ENCODE assay signal across 16 cellular contexts in the genomic region with DNA sequence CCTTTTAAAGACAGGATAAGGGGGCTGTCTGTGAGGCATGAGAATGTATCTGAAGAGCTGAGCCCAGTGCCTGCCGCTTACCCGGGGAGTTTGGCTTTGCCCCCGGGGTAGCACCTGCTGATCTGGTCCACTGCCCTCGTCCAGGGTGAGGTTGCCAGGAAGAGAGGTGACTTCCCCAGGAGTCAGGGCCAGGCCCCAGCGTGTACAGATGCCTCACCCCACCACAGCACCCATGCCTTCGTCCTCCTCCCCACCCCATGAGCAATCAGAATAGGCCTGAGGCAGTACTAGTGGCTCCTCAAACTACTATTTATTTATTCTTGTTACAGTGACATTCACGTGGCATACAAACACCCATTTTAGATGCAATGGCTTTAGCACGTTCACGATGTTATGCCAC. TPM values are rescaled to one million over a fixed set of nuclear protein-coding genes. Genes with fewer than 3 reads are reported as not detected.
DNase-seq lines count a peak whose midpoint lies in the region; ATAC-seq and TF ChIP-seq lines count a peak whose summit lies in the region.
"Had no signal": no experiment of that assay in that cellular context is flagged by ENCODE, and none has a peak within 500 bp of the region (broad histone marks: within the 10 kb centered on the region; RNA-seq: fewer than 3 reads in every experiment).

No MANE protein-coding gene starts in this region.

- POLR2A ChIA-PET in RWPE1 (lab: Yijun Ruan, JAX; ENCODE audit: low non-redundant PET) = no interaction called here

- no peaks in the 10 kb centered on the region for H3K36me3 Mint-ChIP-seq in neural crest cell (ENCODE audit: low read depth)

- TF ChIP-seq CTCF in RWPE1 (conservative IDR thresholded peaks at IDR 0.05; ENCODE audit: low read depth) (no peak), epithelial cell of esophagus (IDR thresholded peaks at IDR 0.05; ENCODE audit: insufficient read depth, low read depth, low read length, missing control alignments) (no peak), neural crest cell (conservative IDR thresholded peaks at IDR 0.05) (no peak)

- no peak overlapping the region for H3K27ac ChIP-seq in RWPE1
- H3K27ac ChIP-seq: A549, SJSA1 had no signal

- H3K27ac Mint-ChIP-seq in neural crest cell (ENCODE audit: unreplicated experiment) = peak overlapping the region; percentile 37

- ATAC-seq in GM19328 (IDR thresholded peaks at IDR 0.05; ENCODE audit: unreplicated experiment) = no peak
- ATAC-seq: A549, Panc1, Right ventricle myocardium inferior had no signal

- no peak overlapping the region for H3K4me3 ChIP-seq in epithelial cell of esophagus (ENCODE audit: low read length)
- H3K4me3 ChIP-seq: A549, SJSA1 had no signal

- H3K27me3 Mint-ChIP-seq in neural crest cell (ENCODE audit: low read depth) = no peaks in the 10 kb centered on the region

- peak; percentile 60 for DNase-seq in HPDE6-E6E7 (ENCODE audit: extremely low spot score)
- peak; percentile 79 for DNase-seq in RWPE1 (ENCODE audit: low spot score)
- peak; percentile 78 for DNase-seq in epithelial cell of esophagus (ENCODE audit: low read depth)
- no peak for DNase-seq in neural crest cell (ENCODE audit: low read depth, low spot score)
- DNase-seq in dermis blood vessel endothelial cell = no peak
- no peak for DNase-seq in stimulated activated CD4-positive, alpha-beta T cell treated with anti-CD3 and anti-CD28 coated beads, Interleukin-2, amount 100 ng/mL, for 48 hours
- DNase-seq: BE2C, IMR-90, NCI-H1417, NCI-H187 treated with DMSO at 0.1 percent for 48 hours, NCI-H69 had no signal

- no peak overlapping the region for H3K4me3 Mint-ChIP-seq in neural crest cell

- no peaks in the 10 kb centered on the region for H3K9me3 Mint-ChIP-seq in neural crest cell

- CTCF ChIA-PET in RWPE1 (lab: Yijun Ruan, JAX) = no interaction called here

- H3K4me1 Mint-ChIP-seq in neural crest cell = no peaks in the 10 kb centered on the region

RNA-seq across cellular contexts. Expression of a gene that starts 15.7 kb away (rescaled TPM):
- total RNA-seq in neural crest cell (118 and 122 TPM in 2 replicates), dermis blood vessel endothelial cell (15.3 and 26.4 TPM in 2 replicates)

RNA-seq across cellular contexts. Expression of a gene that starts 44.8 kb away (rescaled TPM):
- total RNA-seq in neural crest cell (72.3 and 77.9 TPM in 2 replicates), dermis blood vessel endothelial cell (15.3 and 19.1 TPM in 2 replicates)

Comparison
In these comparisons a context has a peak if more than half of its experiments do, and no peak if none do; other contexts are left out.
1. DNase-seq: peak in HPDE6-E6E7 (single experiment), RWPE1 (single experiment) and epithelial cell of esophagus (single experiment); none in neural crest cell (single experiment), dermis blood vessel endothelial cell (single experiment) and stimulated activated CD4-positive, alpha-beta T cell treated with anti-CD3 and anti-CD28 coated beads, Interleukin-2, amount 100 ng/mL, for 48 hours (0 of 2).